In genomic region chr7:104980440-104980839, GRCh38 we compare ENCODE assay signal across 1 cellular context.
TF ChIP-seq lines count a peak whose summit lies in the region.

No MANE protein-coding gene starts in this region.

TF ChIP-seq in WTC11, 78 proteins besides CTCF, POLR2A, EP300 and RAD21 (continued from another document):
- no peak for TF ChIP-seq AR (CRISPR knock-in tag; IDR thresholded peaks at IDR 0.05)
- TF ChIP-seq ELF4 (CRISPR knock-in tag; IDR thresholded peaks at IDR 0.05; ENCODE audit: low read depth): no peak
- TF ChIP-seq HMGXB4 (CRISPR knock-in tag; IDR thresholded peaks at IDR 0.05): no peak
- no peak for TF ChIP-seq RORB (CRISPR knock-in tag; IDR thresholded peaks at IDR 0.05)
- TF ChIP-seq AFF4 (CRISPR knock-in tag; IDR thresholded peaks at IDR 0.05; ENCODE audit: borderline replicate concordance): no peak
